Comparison of ENCODE assay signal across 20 cellular contexts in genomic region chr7:22252886-22253536, GRCh38.
"Had no signal": no experiment of that assay in that cellular context is flagged by ENCODE, and none has a peak within 500 bp of the region (broad histone marks: within the 10 kb centered on the region; RNA-seq: fewer than 3 reads in every experiment).

No MANE protein-coding gene starts in this region.

- H3K9me3 Mint-ChIP-seq: activated naive CD4-positive, alpha-beta T cell treated with anti-CD3 and anti-CD28 coated beads, Interleukin-2, amount 50 U/mL, for 72 hours; activated T-helper 1 cell treated with anti-CD3 and anti-CD28 coated beads, Interleukin-12 subunit alpha, Interleukin-12 subunit beta, Interleukin-2, Interleukin-4 antibody, amounts not matched to agents 30 ng/mL and 10 ng/mL and 1 ng/mL, durations not matched to agents 14 hours and 24 hours and 36 hours; memory B cell; stimulated activated effector memory CD8-positive, alpha-beta T cell treated with anti-CD3 and anti-CD28 coated beads, Interleukin-12 subunit alpha, Interleukin-12 subunit beta, amount 100 ng/mL, for 72 hours; T-cell; WTC11 had no signal

- DNase-seq: activated CD4-positive, alpha-beta T cell treated with anti-CD3 and anti-CD28 coated beads for 36 hours; activated CD4-positive, alpha-beta T cell treated with anti-CD3 and anti-CD28 coated beads, Interleukin-2, amount 50 U/mL, for 48 hours; activated gamma-delta T cell treated with Interleukin-2 at 50 U/mL for 16 hours; adrenal gland; heart left ventricle; left ventricle myocardium superior; mucosa of descending colon; naive thymus-derived CD4-positive, alpha-beta T cell; posterior cingulate gyrus; SK-N-SH; stimulated activated CD4-positive, alpha-beta T cell treated with anti-CD3 and anti-CD28 coated beads, Interleukin-4, amount 100 ng/mL, for 1 hour; stomach; T-cell had no signal

- H3K4me3 ChIP-seq: adrenal gland, cardiac muscle cell, heart left ventricle, mucosa of descending colon, right atrium auricular region, stomach had no signal

- ATAC-seq: activated CD4-positive, alpha-beta T cell treated with anti-CD3 and anti-CD28 coated beads for 36 hours; activated naive CD4-positive, alpha-beta T cell treated with anti-CD3 and anti-CD28 coated beads, Interleukin-2, amount 50 U/mL, for 72 hours; heart left ventricle; left ventricle myocardium superior; mucosa of descending colon; naive thymus-derived CD4-positive, alpha-beta T cell; stimulated activated effector memory CD8-positive, alpha-beta T cell treated with anti-CD3 and anti-CD28 coated beads, Interleukin-12 subunit alpha, Interleukin-12 subunit beta, amount 100 ng/mL, for 72 hours; T-cell; WTC11 had no signal

- H3K27me3 Mint-ChIP-seq: memory B cell had no signal

- H3K4me3 Mint-ChIP-seq: activated CD4-positive, alpha-beta T cell treated with anti-CD3 and anti-CD28 coated beads for 36 hours; activated T-helper 1 cell treated with anti-CD3 and anti-CD28 coated beads, Interleukin-12 subunit alpha, Interleukin-12 subunit beta, Interleukin-2, Interleukin-4 antibody, amounts not matched to agents 30 ng/mL and 10 ng/mL and 1 ng/mL, durations not matched to agents 14 hours and 24 hours and 36 hours; memory B cell; naive thymus-derived CD4-positive, alpha-beta T cell; stimulated activated effector memory CD8-positive, alpha-beta T cell treated with anti-CD3 and anti-CD28 coated beads, Interleukin-12 subunit alpha, Interleukin-12 subunit beta, amount 100 ng/mL, for 72 hours; T-cell; WTC11 had no signal

- H3K27me3 ChIP-seq: adrenal gland, cardiac muscle cell, heart left ventricle, right atrium auricular region, stomach had no signal

- H3K27ac Mint-ChIP-seq: activated CD4-positive, alpha-beta T cell treated with anti-CD3 and anti-CD28 coated beads for 36 hours; activated naive CD4-positive, alpha-beta T cell treated with anti-CD3 and anti-CD28 coated beads, Interleukin-2, amount 50 U/mL, for 72 hours; activated T-helper 1 cell treated with anti-CD3 and anti-CD28 coated beads, Interleukin-12 subunit alpha, Interleukin-12 subunit beta, Interleukin-2, Interleukin-4 antibody, amounts not matched to agents 30 ng/mL and 10 ng/mL and 1 ng/mL, durations not matched to agents 14 hours and 24 hours and 36 hours; memory B cell; naive thymus-derived CD4-positive, alpha-beta T cell; stimulated activated effector memory CD8-positive, alpha-beta T cell treated with anti-CD3 and anti-CD28 coated beads, Interleukin-12 subunit alpha, Interleukin-12 subunit beta, amount 100 ng/mL, for 72 hours; T-cell; WTC11 had no signal

- H3K4me1 Mint-ChIP-seq: memory B cell; stimulated activated effector memory CD8-positive, alpha-beta T cell treated with anti-CD3 and anti-CD28 coated beads, Interleukin-12 subunit alpha, Interleukin-12 subunit beta, amount 100 ng/mL, for 72 hours; T-cell had no signal

- H3K27ac ChIP-seq: adrenal gland, cardiac muscle cell, heart left ventricle, right atrium auricular region, stomach had no signal

- H3K36me3 Mint-ChIP-seq: activated naive CD4-positive, alpha-beta T cell treated with anti-CD3 and anti-CD28 coated beads, Interleukin-2, amount 50 U/mL, for 72 hours; memory B cell; naive thymus-derived CD4-positive, alpha-beta T cell; stimulated activated effector memory CD8-positive, alpha-beta T cell treated with anti-CD3 and anti-CD28 coated beads, Interleukin-12 subunit alpha, Interleukin-12 subunit beta, amount 100 ng/mL, for 72 hours; T-cell; WTC11 had no signal
